In genomic region chr14:68141531-68142088, GRCh38 we compare ENCODE assay signal across 1 cellular context.
TF ChIP-seq lines count a peak whose summit lies in the region.

No MANE protein-coding gene starts in this region.

TF ChIP-seq in A549, 52 proteins besides CTCF, POLR2A, EP300 and RAD21 (continued from another document):
- no peak for TF ChIP-seq RNF2 (IDR thresholded peaks at IDR 0.05; ENCODE audit: borderline replicate concordance, low read depth)
- no peak for TF ChIP-seq HDAC2 (IDR thresholded peaks at IDR 0.05)
- peak; percentile 71 for TF ChIP-seq HOXB5 (CRISPR knock-in tag; IDR thresholded peaks at IDR 0.05)
- TF ChIP-seq ZFP36 (IDR thresholded peaks at IDR 0.05; ENCODE audit: borderline replicate concordance, partially characterized antibody), result no peak
- no peak for TF ChIP-seq MAZ (IDR thresholded peaks at IDR 0.05; ENCODE audit: borderline replicate concordance, low read depth, low read length)
- peak; percentile 89 for TF ChIP-seq JUNB (IDR thresholded peaks at IDR 0.05)
- 0 out of 2 replicates have a peak, but pooled peaks have one; percentile 3 for TF ChIP-seq FOSB (CRISPR knock-in tag; IDR thresholded peaks at IDR 0.05)
- peak; percentile 67; the same call in 1 of the 2 replicates for TF ChIP-seq MAX (IDR thresholded peaks at IDR 0.05)
- peak; percentile 67; the same call in 1 of the 2 replicates for TF ChIP-seq RARB (CRISPR knock-in tag; IDR thresholded peaks at IDR 0.05)
- TF ChIP-seq HOXB13 (CRISPR knock-in tag; IDR thresholded peaks at IDR 0.05; ENCODE audit: low read depth), result peak; percentile 72; the same call in 1 of the 2 replicates
- TF ChIP-seq NFE2L2 (conservative IDR thresholded peaks at IDR 0.05; ENCODE audit: low read length), result no peak
- TF ChIP-seq GATA3 (IDR thresholded peaks at IDR 0.05; ENCODE audit: borderline replicate concordance), result peak; percentile 93
- TF ChIP-seq CEBPB (IDR thresholded peaks at IDR 0.05), result peak; percentile 85 to 88
- TF ChIP-seq BCL3 (IDR thresholded peaks at IDR 0.05), result peak; percentile 44; the same call in 1 of the 3 replicates
- TF ChIP-seq SREBF2 (IDR thresholded peaks at IDR 0.05), result no peak
